In the genomic region with DNA sequence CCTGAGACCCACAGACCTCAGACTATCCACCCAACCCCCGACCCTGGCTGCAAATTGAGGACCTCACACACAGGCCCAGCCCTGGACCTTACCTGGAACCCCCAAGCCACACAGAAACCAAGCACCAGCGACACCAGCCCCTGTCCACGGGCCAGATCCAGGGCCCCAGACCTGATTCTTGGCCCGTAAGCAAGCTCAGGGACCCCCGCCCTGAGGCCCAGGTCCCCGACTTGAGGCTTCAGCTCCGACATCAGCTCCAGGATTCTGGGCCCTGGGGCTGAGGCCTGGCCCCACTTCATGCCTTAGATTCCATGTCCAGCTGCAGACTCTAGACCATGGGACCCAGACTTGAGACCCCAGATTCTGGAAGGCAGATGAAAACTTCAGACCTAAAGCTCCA, we compare ENCODE assay signal across 27 cellular contexts. TPM values are rescaled to one million over a fixed set of nuclear protein-coding genes. Genes with fewer than 3 reads are reported as not detected.
DNase-seq lines count a peak whose midpoint lies in the region; ATAC-seq, FAIRE-seq and TF ChIP-seq lines count a peak whose summit lies in the region.
"Had no signal": no experiment of that assay in that cellular context is flagged by ENCODE, and none has a peak within 500 bp of the region (broad histone marks: within the 10 kb centered on the region; RNA-seq: fewer than 3 reads in every experiment).

No MANE protein-coding gene starts in this region.

- H4K20me1 ChIP-seq in H9 (ENCODE audit: control insufficient read depth, insufficient read depth, insufficient read length): no peaks in the 10 kb centered on the region
- H4K20me1 ChIP-seq: BLaER1 had no signal

- DNase-seq in H9 (no peak), epidermal melanocyte (ENCODE audit: insufficient read length, low spot score) (peak; percentile 4), posterior vena cava (ENCODE audit: low spot score) (peak; percentile 36), ascending aorta (ENCODE audit: low spot score in 2 of 2) (no peak), NCI-H1417 treated with DMSO at 0.1 percent for 48 hours (lab: John Stamatoyannopoulos, UW) (no peak), pancreas (no peak)
- DNase-seq: activated CD4-positive, alpha-beta T cell treated with anti-CD3 and anti-CD28 coated beads, Interleukin-2, amount 10 ng/mL, durations not matched to agents 7 days and 5 days; activated gamma-delta T cell; effector CD8-positive, alpha-beta T cell; NCI-H1048; NCI-H1694; NCI-H774; RPMI8226; small intestine; stimulated activated naive B cell treated with anti-CD40 and anti-IgM and Interleukin-4, amounts not matched to agents 10 μg/mL and 1 μg/mL and 100 μg/mL, for 72 hours; T1000 had no signal

- H2BK12ac ChIP-seq in H9 (ENCODE audit: insufficient read length, low read depth, low read length): no peak overlapping the region

- H3K4me3 Mint-ChIP-seq in H9: peak overlapping the region; percentile 47 to 65
- H3K4me3 Mint-ChIP-seq: activated CD4-positive, alpha-beta T cell treated with anti-CD3 and anti-CD28 coated beads, Interleukin-2, amount 10 ng/mL, durations not matched to agents 7 days and 5 days; stimulated activated naive B cell treated with anti-CD40 and anti-IgM and Interleukin-4, amounts not matched to agents 10 μg/mL and 1 μg/mL and 100 μg/mL, for 72 hours had no signal

- no peak for TF ChIP-seq CTCF in H9 (conservative IDR thresholded peaks at IDR 0.05)
- no peak for TF ChIP-seq CTCF in ascending aorta (IDR thresholded peaks at IDR 0.05)
- TF ChIP-seq CTCF in pancreas (IDR thresholded peaks at IDR 0.05): no peak

- no peak overlapping the region for H2AK5ac ChIP-seq in H9 (ENCODE audit: insufficient read length, low read length)

- no peak overlapping the region for H4K8ac ChIP-seq in H9 (replicated peaks; ENCODE audit: insufficient read length, low read depth, low read length)

- H3K23me2 ChIP-seq in H9 (ENCODE audit: insufficient read length, low read depth, low read length, poor library complexity, severe bottlenecking): peaks cover 4% of the 10 kb centered on the region

- H3K4me1 ChIP-seq in H9 (ENCODE audit: insufficient read depth, low read length) (peaks cover 5% of the 10 kb centered on the region; the same call in 1 of the 2 replicates), ascending aorta (peaks cover 0 to 3% of the 10 kb centered on the region in 2 donors), pancreas (no peaks in the 10 kb centered on the region)

- H3K36me3 ChIP-seq in ascending aorta (no peaks in the 10 kb centered on the region), pancreas (no peaks in the 10 kb centered on the region)

- no peak overlapping the region for H3K56ac ChIP-seq in H9 (ENCODE audit: insufficient read length, low read depth, low read length)

- peaks cover 42 to 55% of the 10 kb centered on the region in 2 experiments for H3K4me1 Mint-ChIP-seq in H9

- H3K18ac ChIP-seq in H9 (ENCODE audit: insufficient read length, low read depth, low read length): no peak overlapping the region

- peaks cover 24 to 56% (median 49%) of the 10 kb centered on the region in 3 experiments; a peak in 6 of 7 replicates for H3K36me3 Mint-ChIP-seq in H9 (ENCODE audit: insufficient read depth in 1 of 3, low read depth in 3 of 3)
- H3K36me3 Mint-ChIP-seq: stimulated activated naive B cell treated with anti-CD40 and anti-IgM and Interleukin-4, amounts not matched to agents 10 μg/mL and 1 μg/mL and 100 μg/mL, for 72 hours had no signal

- H2BK120ac ChIP-seq in H9 (ENCODE audit: low read depth, low read length, poor library complexity, severe bottlenecking): no peak overlapping the region

- H4K5ac ChIP-seq in H9 (ENCODE audit: insufficient read length, low read depth, low read length): no peak overlapping the region

- H4K91ac ChIP-seq in H9 (ENCODE audit: insufficient read length, low read depth, low read length): no peak overlapping the region

- H3K4me2 ChIP-seq in H9 (ENCODE audit: insufficient read depth, insufficient read length, low read length): peak overlapping the region; percentile 30
- H3K4me2 ChIP-seq: BLaER1 had no signal

- peaks cover 51% of the 10 kb centered on the region for H3K27me3 Mint-ChIP-seq in H9 (ENCODE audit: low read depth)

- no peak overlapping the region for H3K9ac ChIP-seq in H9 (ENCODE audit: extremely low read depth, insufficient read length, low read length)
- H3K9ac ChIP-seq: BLaER1 had no signal

- no peak overlapping the region for H2AFZ ChIP-seq in H9 (ENCODE audit: low read length)

- H3T11ph ChIP-seq in H9 (ENCODE audit: low read length): no peak overlapping the region

- no peaks in the 10 kb centered on the region for H3K79me1 ChIP-seq in H9 (ENCODE audit: insufficient read depth, low read depth, low read length, poor library complexity, severe bottlenecking)

- intact Hi-C loops in posterior vena cava (cut with DNase I) (loop anchor here in 1 of 2 donors (5.0 kb wide), 1 partner anchor 624 kb away; no protein-coding TSS in a partner anchor), ascending aorta (cut with DNase I) (no loop called here), pancreas (cut with DNase I) (no loop called here)

- peak overlapping the region; percentile 76 to 91 (median 82); a peak in 6 of 7 replicates for H3K27ac Mint-ChIP-seq in H9
- H3K27ac Mint-ChIP-seq: activated CD4-positive, alpha-beta T cell treated with anti-CD3 and anti-CD28 coated beads, Interleukin-2, amount 10 ng/mL, durations not matched to agents 7 days and 5 days; stimulated activated naive B cell treated with anti-CD40 and anti-IgM and Interleukin-4, amounts not matched to agents 10 μg/mL and 1 μg/mL and 100 μg/mL, for 72 hours had no signal

- H2BK20ac ChIP-seq in H9 (ENCODE audit: low read depth, low read length, poor library complexity, severe bottlenecking): no peak overlapping the region

- H3K27me3 ChIP-seq in H9 (ENCODE audit: insufficient read depth, low read length): no peaks in the 10 kb centered on the region; the same call in 1 of the 2 replicates
- H3K27me3 ChIP-seq in ascending aorta: peaks cover 5% of the 10 kb centered on the region
- H3K27me3 ChIP-seq in pancreas: no peaks in the 10 kb centered on the region

- H2BK5ac ChIP-seq in H9 (ENCODE audit: insufficient read length, low read length): no peak overlapping the region

- no peak overlapping the region for H3K14ac ChIP-seq in H9 (ENCODE audit: insufficient read depth, low read length)

- H3K9me3 ChIP-seq in H9 (ENCODE audit: control insufficient read depth, low read depth, low read length) (no peaks in the 10 kb centered on the region), ascending aorta (no peaks in the 10 kb centered on the region), pancreas (no peaks in the 10 kb centered on the region)
- H3K9me3 ChIP-seq: BLaER1 had no signal

- H3K27ac ChIP-seq in H9 (ENCODE audit: insufficient read length, low read depth, low read length) (no peak overlapping the region), angular gyrus (ENCODE audit: low read depth, low read length) (peak overlapping the region; percentile 95), ascending aorta (no peak overlapping the region), pancreas (peak overlapping the region in 2 of 4 donors; percentile 70 to 76)
- H3K27ac ChIP-seq: BLaER1 had no signal

- no CpG with 5 or more reads among the region's 7 CpGs for WGBS in H9 (ENCODE audit: extremely low coverage, insufficient read length, low lambda C conversion rate)
- WGBS in pancreas, 2 donors: 77 to 80% methylated on average over 7 of the region's 7 CpGs

- H2BK15ac ChIP-seq in H9 (ENCODE audit: low read depth, low read length): no peak overlapping the region

- peaks cover 0 to 2% of the 10 kb centered on the region in 2 experiments; a peak in 3 of 5 replicates for H3K9me3 Mint-ChIP-seq in H9
- H3K9me3 Mint-ChIP-seq: activated CD4-positive, alpha-beta T cell treated with anti-CD3 and anti-CD28 coated beads, Interleukin-2, amount 10 ng/mL, durations not matched to agents 7 days and 5 days; stimulated activated naive B cell treated with anti-CD40 and anti-IgM and Interleukin-4, amounts not matched to agents 10 μg/mL and 1 μg/mL and 100 μg/mL, for 72 hours had no signal

- FAIRE-seq in pancreas (lab: Jason Lieb, UNC): no peak
- FAIRE-seq: G401.6, K562, small intestine had no signal

- H3K79me2 ChIP-seq in H9 (ENCODE audit: insufficient read depth, low read length): no peaks in the 10 kb centered on the region

- H3K4me3 ChIP-seq in ascending aorta (no peak overlapping the region), pancreas (no peak overlapping the region)
- H3K4me3 ChIP-seq: BLaER1, K562 had no signal

- H3K4ac ChIP-seq in H9 (ENCODE audit: low read depth, low read length): no peak overlapping the region

- no peak for ATAC-seq in HG02759 (IDR thresholded peaks at IDR 0.05; ENCODE audit: unreplicated experiment)
- ATAC-seq in pancreas: no peak
- ATAC-seq: K562; stimulated activated naive B cell treated with anti-CD40 and anti-IgM and Interleukin-4, amounts not matched to agents 10 μg/mL and 1 μg/mL and 100 μg/mL, for 72 hours had no signal

- no peak overlapping the region for H3K23ac ChIP-seq in H9 (ENCODE audit: insufficient read length, low read depth, low read length)

RNA-seq across cellular contexts. Expression of a gene that starts 6.3 kb away (rescaled TPM):
- total RNA-seq in H9 (2021) (43.1 and 47.1 TPM in 2 replicates), posterior vena cava (1 to 10 TPM in 1 of 2 donors, under 1 TPM in 1; 0.60 to 1.4 TPM), ascending aorta (58.4 TPM), pancreas (10 to 100 TPM; 20.8 to 38.1 (median 24.6) TPM)
- polyA plus RNA-seq in pancreas: 10 to 100 TPM; 40.0 to 78.0 TPM
- total RNA-seq: chondrocyte, glomerular endothelial cell, K562, myocyte had no signal
- polyA plus RNA-seq: AG04450 had no signal

RNA-seq across cellular contexts. Expression of a gene that starts 27.5 kb away (rescaled TPM):
- total RNA-seq in H9 (2021) (133 and 148 TPM in 2 replicates), posterior vena cava (100 to 1,000 TPM; 113 to 140 TPM), ascending aorta (402 TPM), pancreas (100 to 1,000 TPM in 4 of 6 donors, 10 to 100 TPM in 2; 64.8 to 173 (median 129) TPM)
- polyA plus RNA-seq in pancreas: 100 to 1,000 TPM; 313 to 657 TPM

RNA-seq across cellular contexts. Expression of a gene that starts 42.1 kb away (rescaled TPM):
- total RNA-seq in H9 (2021) (3.7 and 3.8 TPM in 2 replicates), posterior vena cava (1 to 10 TPM; 4.2 to 5.1 TPM), ascending aorta (10.1 TPM), pancreas (10 to 100 TPM in 5 of 6 donors, 1 to 10 TPM in 1; 8.6 to 23.4 (median 16.9) TPM)
- 10 to 100 TPM in 1 of 2 donors, 1 to 10 TPM in 1; 4.2 to 12.1 TPM for polyA plus RNA-seq in pancreas

RNA-seq across cellular contexts. Expression of a gene that starts 51.6 kb away (rescaled TPM):
- total RNA-seq in H9 (2021) (1.6 and 2.9 TPM in 2 replicates), posterior vena cava (10 to 100 TPM; 24.8 to 25.7 TPM), ascending aorta (153 TPM), pancreas (10 to 100 TPM in 4 of 6 donors, 1 to 10 TPM in 2; 8.2 to 48.0 (median 20.4) TPM)
- polyA plus RNA-seq in pancreas: 10 to 100 TPM in 1 of 2 donors, 1 to 10 TPM in 1; 7.5 to 15.1 TPM
- total RNA-seq: activated CD4-positive, alpha-beta T cell treated with anti-CD3 and anti-CD28 coated beads, Interleukin-2, amount 10 ng/mL, durations not matched to agents 7 days and 5 days had no signal

RNA-seq across cellular contexts. Expression of a gene that starts 56.8 kb away (rescaled TPM):
- not detected in 2 replicates for total RNA-seq in H9 (2021)
- total RNA-seq in posterior vena cava: 10 to 100 TPM; 18.3 to 42.2 TPM
- 11.1 TPM for total RNA-seq in ascending aorta
- 10 to 100 TPM in 2 of 6 donors, 1 to 10 TPM in 3, under 1 TPM in 1; 0.69 to 33.1 (median 4.8) TPM for total RNA-seq in pancreas
- 1 to 10 TPM; 1.7 to 3.1 TPM for polyA plus RNA-seq in pancreas
- total RNA-seq: chondrocyte, epithelial cell of proximal tubule, glomerular endothelial cell, myocyte, SK-MEL-5 had no signal
- polyA plus RNA-seq: AG04450 had no signal

Comparison
In these comparisons a context has a peak if more than half of its experiments do, and no peak if none do; other contexts are left out.
1. DNase-seq: peak in epidermal melanocyte (single experiment) and posterior vena cava (single experiment); none in H9 (single experiment), ascending aorta (0 of 2), NCI-H1417 treated with DMSO at 0.1 percent for 48 hours (single experiment) and pancreas (0 of 6).
2. RNA of a gene that starts 6.3 kb away (total RNA-seq): 58.4 TPM in ascending aorta (single experiment), 43.1 to 47.1 TPM in H9 and 20.8 to 38.1 TPM in pancreas; 0.60 to 1.4 TPM in posterior vena cava; every median in the first group is over 4 times any median in the second.